9 cellular contexts compared by ENCODE assay signal in genomic region chr1:235910357-235911299, GRCh38. TPM values are rescaled to one million over a fixed set of nuclear protein-coding genes. Genes with fewer than 3 reads are reported as not detected.
A peak's percentile ranks its signal among the peaks of the same experiment; 100 is the strongest.
DNase-seq lines count a peak whose midpoint lies in the region; ATAC-seq and TF ChIP-seq lines count a peak whose summit lies in the region.
"Had no signal": no experiment of that assay in that cellular context is flagged by ENCODE, and none has a peak within 500 bp of the region (broad histone marks: within the 10 kb centered on the region; RNA-seq: fewer than 3 reads in every experiment).

No MANE protein-coding gene starts in this region.

- TF ChIP-seq POLR2A in uterus (IDR thresholded peaks at IDR 0.05) = no peak

- TF ChIP-seq CTCF in PC-3 (conservative IDR thresholded peaks at IDR 0.05; ENCODE audit: low read depth, low read length) = no peak
- TF ChIP-seq CTCF in uterus (IDR thresholded peaks at IDR 0.05) = no peak
- TF ChIP-seq CTCF in endothelial cell (IDR thresholded peaks at IDR 0.05; ENCODE audit: unreplicated experiment) = no peak

- H3K36me3 Mint-ChIP-seq in activated CD4-positive, alpha-beta T cell treated with anti-CD3 and anti-CD28 coated beads, Interleukin-2, amount 10 ng/mL, durations not matched to agents 7 days and 5 days (ENCODE audit: low read depth) = no peaks in the 10 kb centered on the region
- no peaks in the 10 kb centered on the region for H3K36me3 Mint-ChIP-seq in endothelial cell (ENCODE audit: low read depth, unreplicated experiment)

- ATAC-seq in PC-3 = peak; percentile 74

- peak overlapping the region; percentile 45 for H3K4me3 ChIP-seq in PC-3 (ENCODE audit: low read length)
- no peak overlapping the region for H3K4me3 ChIP-seq in uterus

- peaks cover 17% of the 10 kb centered on the region for H3K4me1 Mint-ChIP-seq in activated CD4-positive, alpha-beta T cell treated with anti-CD3 and anti-CD28 coated beads, Interleukin-2, amount 10 ng/mL, durations not matched to agents 7 days and 5 days
- no peaks in the 10 kb centered on the region for H3K4me1 Mint-ChIP-seq in endothelial cell (ENCODE audit: unreplicated experiment)

- peak; percentile 29 to 36 for DNase-seq in activated CD4-positive, alpha-beta T cell treated with anti-CD3 and anti-CD28 coated beads for 4 hours
- no peak for DNase-seq in activated CD4-positive, alpha-beta T cell treated with anti-CD3 and anti-CD28 coated beads, Interleukin-2, amount 10 ng/mL, durations not matched to agents 7 days and 5 days
- DNase-seq in PC-3 (peak; percentile 92), caudate nucleus (lab: John Stamatoyannopoulos, UW) (peak in 29 of 61 donors; percentile 5 to 87 (median 36)), lung microvascular endothelial cell (ENCODE audit: low read depth in 2 of 2) (peak; percentile 42 to 93), uterus (peak; percentile 35 to 53), activated gamma-delta T cell treated with Interleukin-2 at 50 U/mL for 16 hours (no peak), endothelial cell (ENCODE audit: low spot score) (no peak)

- H3K9me3 ChIP-seq in PC-3 (ENCODE audit: low read length) (no peaks in the 10 kb centered on the region), uterus (no peaks in the 10 kb centered on the region)

- POLR2A ChIA-PET in activated CD4-positive, alpha-beta T cell treated with anti-CD3 and anti-CD28 coated beads, Interleukin-2, amount 10 ng/mL, durations not matched to agents 7 days and 5 days (lab: Charles Lee) = no interaction called here
- POLR2A ChIA-PET in PC-3 (lab: Charles Lee; ENCODE audit: unreplicated experiment) = interaction anchor here (0.5 kb wide), 1 partner anchor 62 kb away, joined by 3 read pairs; no protein-coding TSS in a partner anchor

- H3K9me2 ChIP-seq in PC-3 (replicated peaks; ENCODE audit: low read length) = no peaks in the 10 kb centered on the region

- H3K27me3 ChIP-seq in PC-3 (ENCODE audit: low read length) (no peaks in the 10 kb centered on the region), uterus (no peaks in the 10 kb centered on the region)

- CTCF ChIA-PET in activated CD4-positive, alpha-beta T cell treated with anti-CD3 and anti-CD28 coated beads, Interleukin-2, amount 10 ng/mL, durations not matched to agents 7 days and 5 days (lab: Charles Lee) = interaction anchor here (0.5 kb wide), 1 partner anchor 88 kb away, joined by 4 read pairs; no protein-coding TSS in a partner anchor
- CTCF ChIA-PET in PC-3 (lab: Charles Lee) = no interaction called here

- H3K4me1 ChIP-seq in PC-3 (ENCODE audit: insufficient read depth, low read length) = peaks cover 51% of the 10 kb centered on the region
- no peaks in the 10 kb centered on the region for H3K4me1 ChIP-seq in uterus

- no peak overlapping the region for H2AFZ ChIP-seq in PC-3 (ENCODE audit: low read length)

- no peaks in the 10 kb centered on the region for H3K27me3 Mint-ChIP-seq in activated CD4-positive, alpha-beta T cell treated with anti-CD3 and anti-CD28 coated beads, Interleukin-2, amount 10 ng/mL, durations not matched to agents 7 days and 5 days
- no peaks in the 10 kb centered on the region for H3K27me3 Mint-ChIP-seq in endothelial cell (ENCODE audit: unreplicated experiment)

- H3K27ac ChIP-seq in PC-3 (ENCODE audit: low read length) (peak overlapping the region; percentile 100), caudate nucleus (ENCODE audit: low read depth, low read length) (peak overlapping the region; percentile 49), uterus (peak overlapping the region; percentile 22 to 53)
- H3K27ac ChIP-seq: VCaP had no signal

- H3K27ac Mint-ChIP-seq in activated CD4-positive, alpha-beta T cell treated with anti-CD3 and anti-CD28 coated beads, Interleukin-2, amount 10 ng/mL, durations not matched to agents 7 days and 5 days = no peak overlapping the region
- no peak overlapping the region for H3K27ac Mint-ChIP-seq in endothelial cell (ENCODE audit: unreplicated experiment)

- H3K9ac ChIP-seq in PC-3 (ENCODE audit: low read length) = peak overlapping the region; percentile 93

- no peak overlapping the region for H3K4me3 Mint-ChIP-seq in activated CD4-positive, alpha-beta T cell treated with anti-CD3 and anti-CD28 coated beads, Interleukin-2, amount 10 ng/mL, durations not matched to agents 7 days and 5 days
- H3K4me3 Mint-ChIP-seq in endothelial cell (ENCODE audit: unreplicated experiment) = no peak overlapping the region

- no peaks in the 10 kb centered on the region for H3K79me2 ChIP-seq in PC-3 (ENCODE audit: low read length)

- no TSS peak for BruUV-seq in PC-3 (replicated peaks; lab: Mats Ljungman, UMichigan)

- H3K9me3 Mint-ChIP-seq in activated CD4-positive, alpha-beta T cell treated with anti-CD3 and anti-CD28 coated beads, Interleukin-2, amount 10 ng/mL, durations not matched to agents 7 days and 5 days = no peaks in the 10 kb centered on the region
- no peaks in the 10 kb centered on the region for H3K9me3 Mint-ChIP-seq in endothelial cell (ENCODE audit: unreplicated experiment)

- peak overlapping the region; percentile 87 for H3K4me2 ChIP-seq in PC-3 (ENCODE audit: low read length)

- peaks cover 3% of the 10 kb centered on the region for H3F3A ChIP-seq in PC-3 (ENCODE audit: low read length, unreplicated experiment)

- intact Hi-C loops in PC-3 (cut with micrococcal nuclease) (loop anchor here (2.0 kb wide), 2 partner anchors 44 to 60 kb away; partner anchors contain the start of gene LYST), uterus (cut with DNase I; ENCODE audit: low total_unique reads) (no loop called here)

- no peaks in the 10 kb centered on the region for H4K20me1 ChIP-seq in PC-3 (ENCODE audit: low read length)

- H3K36me3 ChIP-seq in PC-3 (ENCODE audit: low read depth, low read length) (no peaks in the 10 kb centered on the region), uterus (no peaks in the 10 kb centered on the region)

RNA-seq across cellular contexts. Expression of gene LYST, which starts 43.9 kb away (rescaled TPM):
- 10 to 100 TPM; 24.7 to 26.8 TPM for total RNA-seq in activated CD4-positive, alpha-beta T cell treated with anti-CD3 and anti-CD28 coated beads, Interleukin-2, amount 10 ng/mL, durations not matched to agents 7 days and 5 days
- total RNA-seq in PC-3 (2014; rRNA removed) (4.8 and 5.0 TPM in 2 replicates), lung microvascular endothelial cell (11.8 and 12.7 TPM in 2 replicates), uterus (10 to 100 TPM; 25.6 to 68.2 (median 32.9) TPM), endothelial cell (ENCODE audit: unreplicated experiment) (7.4 TPM)

Comparison
In these comparisons a context has a peak if more than half of its experiments do, and no peak if none do; other contexts are left out.
1. DNase-seq: peak in activated CD4-positive, alpha-beta T cell treated with anti-CD3 and anti-CD28 coated beads for 4 hours (2 of 2), PC-3 (single experiment), lung microvascular endothelial cell (2 of 2) and uterus (2 of 2); none in activated CD4-positive, alpha-beta T cell treated with anti-CD3 and anti-CD28 coated beads, Interleukin-2, amount 10 ng/mL, durations not matched to agents 7 days and 5 days (single experiment), activated gamma-delta T cell treated with Interleukin-2 at 50 U/mL for 16 hours (single experiment) and endothelial cell (single experiment).
2. H3K27ac ChIP-seq: peak in every context shown above with its lines; median percentile 100 in PC-3; 49 in caudate nucleus; 38 in uterus.